In the genomic region with DNA sequence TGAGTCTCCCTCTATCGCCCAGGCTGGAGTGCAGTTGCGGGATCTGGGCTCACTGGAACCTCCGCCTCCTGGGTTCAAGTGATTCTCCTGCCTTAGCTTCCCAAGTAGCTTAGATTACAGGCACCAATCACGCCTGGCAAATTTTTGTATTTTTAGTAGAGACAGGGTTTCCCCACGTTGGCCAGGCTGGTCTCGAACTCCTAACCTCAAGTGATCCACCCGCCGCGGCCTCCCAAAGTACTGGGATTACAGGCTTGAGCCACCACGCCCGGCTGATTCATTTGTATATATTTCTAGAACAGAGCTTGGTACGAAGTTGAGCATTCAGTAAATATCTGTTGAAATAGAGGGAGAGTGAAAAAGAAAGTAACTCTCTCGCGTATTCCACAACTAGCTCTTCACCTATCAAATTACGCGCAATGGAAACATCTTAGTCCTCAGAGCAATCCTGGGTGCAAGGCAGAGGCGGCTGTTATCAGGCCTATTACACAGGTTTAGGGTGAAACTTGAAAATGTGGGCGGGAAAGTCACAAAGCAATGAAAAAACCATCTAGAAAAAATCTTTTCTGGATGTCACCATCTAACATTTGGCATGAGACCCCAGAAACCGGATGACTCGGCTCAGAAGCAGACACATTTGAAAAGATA, we compare ENCODE assay signal across 8 cellular contexts. TPM values are rescaled to one million over a fixed set of nuclear protein-coding genes. Genes with fewer than 3 reads are reported as not detected.
DNase-seq lines count a peak whose midpoint lies in the region; ATAC-seq and TF ChIP-seq lines count a peak whose summit lies in the region.

No MANE protein-coding gene starts in this region.

- H3K27me3 ChIP-seq in mesenchymal stem cell (ENCODE audit: control insufficient read depth in 1 of 2, insufficient read depth in 1 of 2, low read length in 2 of 2) = no peaks in the 10 kb centered on the region

- H4K8ac ChIP-seq in mesenchymal stem cell (ENCODE audit: low read length) = peak overlapping the region; percentile 84

- TF ChIP-seq CTCF in AG09309 (IDR thresholded peaks at IDR 0.05; ENCODE audit: control insufficient read depth, insufficient read depth, low read depth, low read length, missing control alignments) (no peak), VCaP (conservative IDR thresholded peaks at IDR 0.05) (no peak), cardiac fibroblast (IDR thresholded peaks at IDR 0.05; ENCODE audit: low read depth, low read length) (no peak)

- H2BK120ac ChIP-seq in mesenchymal stem cell (ENCODE audit: low read depth, low read length) = peak overlapping the region; percentile 42

- H4K91ac ChIP-seq in mesenchymal stem cell (ENCODE audit: low read length) = no peak overlapping the region

- no peak overlapping the region for H3K23ac ChIP-seq in mesenchymal stem cell (ENCODE audit: low read length in 2 of 2)

- peak overlapping the region; percentile 99 for H3K9ac ChIP-seq in mesenchymal stem cell (ENCODE audit: low read length)

- H3K4me2 ChIP-seq in mesenchymal stem cell (ENCODE audit: low read length, poor library complexity, severe bottlenecking) = peak overlapping the region; percentile 47

- H3K14ac ChIP-seq in mesenchymal stem cell (ENCODE audit: low read length in 2 of 2) = no peak overlapping the region

- ATAC-seq in HG03442 (IDR thresholded peaks at IDR 0.05; ENCODE audit: unreplicated experiment) = no peak

- DNase-seq in AG09309 (ENCODE audit: low read depth) = no peak
- DNase-seq in HCEC 1CT = peak; percentile 64
- DNase-seq in cardiac fibroblast (ENCODE audit: low read depth in 2 of 2) = no peak
- peak; percentile 82 for DNase-seq in mesenchymal stem cell
- peak; percentile 18 to 59 for DNase-seq in stimulated activated CD8-positive, alpha-beta memory T cell treated with anti-CD3 and anti-CD28 coated beads, Interleukin-7, amount 100 ng/mL, for 48 hours (ENCODE audit: extremely low read depth in 1 of 2, low read depth in 1 of 2)
- DNase-seq in mucosa of gallbladder (ENCODE audit: low spot score) = no peak

- no peak overlapping the region for H2BK15ac ChIP-seq in mesenchymal stem cell (ENCODE audit: low read depth, poor library complexity, severe bottlenecking)

- H2AK5ac ChIP-seq in mesenchymal stem cell (ENCODE audit: low read length, severe bottlenecking) = no peak overlapping the region

- peaks cover 3% of the 10 kb centered on the region for H3K79me1 ChIP-seq in mesenchymal stem cell (replicated peaks; ENCODE audit: low read length, poor library complexity, severe bottlenecking)

- peak overlapping the region in 1 of 2 experiments; percentile 18 for H3K18ac ChIP-seq in mesenchymal stem cell (ENCODE audit: low read depth in 1 of 2, low read length in 2 of 2)

- H2AFZ ChIP-seq in mesenchymal stem cell (ENCODE audit: low read depth, low read length) = peak overlapping the region; percentile 85

- H3K4me1 ChIP-seq in mesenchymal stem cell (ENCODE audit: control insufficient read depth, insufficient read depth, low read depth, low read length) = peaks cover 2% of the 10 kb centered on the region

- 88% methylated on average over 17 of the region's 20 CpGs for WGBS in mesenchymal stem cell

- H3K4ac ChIP-seq in mesenchymal stem cell (ENCODE audit: low read depth in 1 of 2, low read length in 2 of 2) = peak overlapping the region in 1 of 2 experiments; percentile 90

- peak overlapping the region; percentile 27 for H3K4me3 ChIP-seq in AG09309 (ENCODE audit: control insufficient read depth, low read depth, low read length)
- peak overlapping the region; percentile 42 to 50 for H3K4me3 ChIP-seq in cardiac fibroblast (replicated peaks in 1 of 2; ENCODE audit: low read depth in 2 of 2, low read length in 2 of 2)
- H3K4me3 ChIP-seq in mesenchymal stem cell (ENCODE audit: insufficient read depth in 1 of 2, low read depth in 1 of 2, low read length in 2 of 2) = peak overlapping the region in 1 of 2 experiments; percentile 90

- H3K36me3 ChIP-seq in mesenchymal stem cell (ENCODE audit: control insufficient read depth in 1 of 2, insufficient read depth in 2 of 2, low read depth in 1 of 2, low read length in 2 of 2) = peaks cover 0 to 23% of the 10 kb centered on the region in 2 experiments

- H3K9me3 ChIP-seq in mesenchymal stem cell (ENCODE audit: control insufficient read depth, low read length) = no peaks in the 10 kb centered on the region

- H3K27ac ChIP-seq in VCaP = peak overlapping the region; percentile 79
- H3K27ac ChIP-seq in mesenchymal stem cell (ENCODE audit: low read length, poor library complexity, severe bottlenecking) = no peak overlapping the region

- no peak overlapping the region for H2BK12ac ChIP-seq in mesenchymal stem cell (ENCODE audit: low read length in 2 of 2)

- H2BK5ac ChIP-seq in mesenchymal stem cell (ENCODE audit: low read depth, low read length, poor library complexity, severe bottlenecking) = no peak overlapping the region

RNA-seq across cellular contexts. Expression of a gene that starts 0.7 kb away (rescaled TPM):
- 108 TPM for polyA plus RNA-seq in mesenchymal stem cell (2013, experiment 1 of 2)
- 114 TPM for polyA plus RNA-seq in mesenchymal stem cell (2013, experiment 2 of 2)
- 129 TPM for total RNA-seq in mucosa of gallbladder

RNA-seq across cellular contexts. Expression of a gene that starts 35.0 kb away (rescaled TPM):
- polyA plus RNA-seq in mesenchymal stem cell (2013, experiment 1 of 2) = not detected
- not detected for polyA plus RNA-seq in mesenchymal stem cell (2013, experiment 2 of 2)
- total RNA-seq in mucosa of gallbladder = 0.32 TPM

RNA-seq across cellular contexts. Expression of a gene that starts 55.7 kb away (rescaled TPM):
- 0.86 TPM for polyA plus RNA-seq in mesenchymal stem cell (2013, experiment 1 of 2)
- 0.75 TPM for polyA plus RNA-seq in mesenchymal stem cell (2013, experiment 2 of 2)
- 0.66 TPM for total RNA-seq in mucosa of gallbladder

Comparison
In these comparisons a context has a peak if more than half of its experiments do, and no peak if none do; other contexts are left out.
1. DNase-seq: peak in HCEC 1CT (single experiment), mesenchymal stem cell (single experiment) and stimulated activated CD8-positive, alpha-beta memory T cell treated with anti-CD3 and anti-CD28 coated beads, Interleukin-7, amount 100 ng/mL, for 48 hours (2 of 2); none in AG09309 (single experiment), cardiac fibroblast (0 of 2) and mucosa of gallbladder (single experiment).